In genomic region chr22:49966716-49967332, GRCh38 we compare ENCODE assay signal across 11 cellular contexts. TPM values are rescaled to one million over a fixed set of nuclear protein-coding genes. Genes with fewer than 3 reads are reported as not detected.
DNase-seq lines count a peak whose midpoint lies in the region; ATAC-seq and FAIRE-seq lines count a peak whose summit lies in the region.
"Had no signal": no experiment of that assay in that cellular context is flagged by ENCODE, and none has a peak within 500 bp of the region (broad histone marks: within the 10 kb centered on the region; RNA-seq: fewer than 3 reads in every experiment).

No MANE protein-coding gene starts in this region.

- peaks cover 30% of the 10 kb centered on the region for H3K4me1 Mint-ChIP-seq in activated CD8-positive, alpha-beta memory T cell treated with anti-CD3 and anti-CD28 coated beads, Interleukin-2, amount 10 ng/mL, durations not matched to agents 7 days and 5 days

- no peaks in the 10 kb centered on the region for H3K9me3 Mint-ChIP-seq in activated CD8-positive, alpha-beta memory T cell treated with anti-CD3 and anti-CD28 coated beads, Interleukin-2, amount 10 ng/mL, durations not matched to agents 7 days and 5 days (ENCODE audit: low read depth)

- intact Hi-C loops in left cardiac atrium (cut with DNase I) = no loop called here

- H3K9me3 ChIP-seq in HUES48 (ENCODE audit: control insufficient read depth, insufficient read depth, low read length) = no peaks in the 10 kb centered on the region
- H3K9me3 ChIP-seq in small intestine (ENCODE audit: control insufficient read depth, low read depth) = no peaks in the 10 kb centered on the region
- H3K9me3 ChIP-seq: SJSA1 had no signal

- H3K4me3 ChIP-seq in HUES48 (ENCODE audit: low read depth, low read length) (no peak overlapping the region), small intestine (ENCODE audit: low read depth in 1 of 2, low read length in 2 of 2) (no peak overlapping the region)
- H3K4me3 ChIP-seq: SJSA1 had no signal

- CTCF ChIA-PET in activated CD8-positive, alpha-beta memory T cell treated with anti-CD3 and anti-CD28 coated beads, Interleukin-2, amount 10 ng/mL, durations not matched to agents 7 days and 5 days (lab: Charles Lee) = interaction anchor here (1.0 to 1.6 kb wide), 2 partner anchors 10 to 64 kb away, joined by 3 to 6 read pairs; no protein-coding TSS in a partner anchor

- H3K27ac Mint-ChIP-seq in activated CD8-positive, alpha-beta memory T cell treated with anti-CD3 and anti-CD28 coated beads, Interleukin-2, amount 10 ng/mL, durations not matched to agents 7 days and 5 days = no peak overlapping the region

- no peak for FAIRE-seq in small intestine (lab: Jason Lieb, UNC)
- FAIRE-seq: GM19239 had no signal

- peaks cover 19% of the 10 kb centered on the region for H3K36me3 Mint-ChIP-seq in activated CD8-positive, alpha-beta memory T cell treated with anti-CD3 and anti-CD28 coated beads, Interleukin-2, amount 10 ng/mL, durations not matched to agents 7 days and 5 days

- H3K27me3 ChIP-seq in HUES48 (ENCODE audit: control insufficient read depth, insufficient read depth, low read length) (peaks cover 15% of the 10 kb centered on the region), small intestine (ENCODE audit: control insufficient read depth in 2 of 2, insufficient read depth in 2 of 2, low read length in 2 of 2) (no peaks in the 10 kb centered on the region)
- H3K27me3 ChIP-seq: SJSA1 had no signal

- H3K9ac ChIP-seq in HUES48 (ENCODE audit: low read depth, low read length) = no peak overlapping the region

- 53 to 60% (median 58%) methylated on average over 16 to 17 of the region's 17 CpGs for WGBS in small intestine, 3 donors

- DNase-seq in activated CD8-positive, alpha-beta memory T cell treated with anti-CD3 and anti-CD28 coated beads, Interleukin-2, amount 10 ng/mL, durations not matched to agents 7 days and 5 days = peak; percentile 40
- DNase-seq in left cardiac atrium = peak; percentile 76
- no peak for DNase-seq in small intestine
- DNase-seq in NCI-H2081 (lab: John Stamatoyannopoulos, UW) = no peak
- DNase-seq in hepatic stellate cell (ENCODE audit: low spot score) = no peak
- DNase-seq in NCI-H226 = no peak
- no peak for DNase-seq in NCI-H524 (lab: John Stamatoyannopoulos, UW)

- H3K36me3 ChIP-seq in HUES48 (ENCODE audit: control insufficient read depth, insufficient read depth, low read length) (peaks cover 24% of the 10 kb centered on the region), small intestine (ENCODE audit: control insufficient read depth in 2 of 2, insufficient read depth in 2 of 2, low read length in 2 of 2) (peaks cover 14 to 15% of the 10 kb centered on the region in 2 donors)

- H3K4me1 ChIP-seq in HUES48 (ENCODE audit: control insufficient read depth, insufficient read depth, low read length) = peaks cover 13% of the 10 kb centered on the region
- H3K4me1 ChIP-seq in small intestine (ENCODE audit: control insufficient read depth in 2 of 2, insufficient read depth in 1 of 2, low read depth in 1 of 2, low read length in 1 of 2) = peaks cover 3 to 8% of the 10 kb centered on the region in 2 donors

- H3K4me3 Mint-ChIP-seq in activated CD8-positive, alpha-beta memory T cell treated with anti-CD3 and anti-CD28 coated beads, Interleukin-2, amount 10 ng/mL, durations not matched to agents 7 days and 5 days = no peak overlapping the region

- H3K27ac ChIP-seq in HUES48 (ENCODE audit: low read depth, low read length) = peak overlapping the region; percentile 35
- H3K27ac ChIP-seq in small intestine (ENCODE audit: low read depth in 1 of 2, low read length in 1 of 2) = peak overlapping the region; percentile 72 to 87
- H3K27ac ChIP-seq: SJSA1 had no signal

- ATAC-seq in activated CD8-positive, alpha-beta memory T cell treated with anti-CD3 and anti-CD28 coated beads, Interleukin-2, amount 10 ng/mL, durations not matched to agents 7 days and 5 days = no peak
- ATAC-seq in left cardiac atrium = peak in 1 of 2 donors; percentile 1

- no peaks in the 10 kb centered on the region for H3K27me3 Mint-ChIP-seq in activated CD8-positive, alpha-beta memory T cell treated with anti-CD3 and anti-CD28 coated beads, Interleukin-2, amount 10 ng/mL, durations not matched to agents 7 days and 5 days

RNA-seq across cellular contexts. Expression of gene PIM3, which starts 6.3 kb away (rescaled TPM):
- total RNA-seq in activated CD8-positive, alpha-beta memory T cell treated with anti-CD3 and anti-CD28 coated beads, Interleukin-2, amount 10 ng/mL, durations not matched to agents 7 days and 5 days = 10 to 100 TPM; 53.4 to 79.7 TPM
- 10 to 100 TPM; 44.1 to 66.8 TPM for total RNA-seq in left cardiac atrium
- polyA plus RNA-seq in small intestine = 10 to 100 TPM; 35.7 to 72.2 (median 49.4) TPM

RNA-seq across cellular contexts. Expression of gene IL17REL, which starts 45.7 kb away (rescaled TPM):
- under 1 TPM in 1 of 2 experiments, not detected in 1; 0.05 TPM for total RNA-seq in activated CD8-positive, alpha-beta memory T cell treated with anti-CD3 and anti-CD28 coated beads, Interleukin-2, amount 10 ng/mL, durations not matched to agents 7 days and 5 days
- total RNA-seq in left cardiac atrium = not detected
- polyA plus RNA-seq in small intestine = under 1 TPM in 2 of 3 donors, not detected in 1; 0.27 to 0.49 TPM
- total RNA-seq: glomerular endothelial cell, SJSA1 had no signal

RNA-seq across cellular contexts. Expression of gene CRELD2, which starts 48.4 kb away (rescaled TPM):
- 10 to 100 TPM; 43.9 to 51.2 TPM for total RNA-seq in activated CD8-positive, alpha-beta memory T cell treated with anti-CD3 and anti-CD28 coated beads, Interleukin-2, amount 10 ng/mL, durations not matched to agents 7 days and 5 days
- total RNA-seq in left cardiac atrium = 10 to 100 TPM; 30.1 to 43.7 TPM
- 100 to 1,000 TPM in 1 of 3 donors, 10 to 100 TPM in 2; 11.9 to 107 (median 20.8) TPM for polyA plus RNA-seq in small intestine

RNA-seq across cellular contexts. Expression of gene ALG12, which starts 48.6 kb away (rescaled TPM):
- 10 to 100 TPM; 16.8 to 18.8 TPM for total RNA-seq in activated CD8-positive, alpha-beta memory T cell treated with anti-CD3 and anti-CD28 coated beads, Interleukin-2, amount 10 ng/mL, durations not matched to agents 7 days and 5 days
- 10 to 100 TPM; 15.3 to 15.9 TPM for total RNA-seq in left cardiac atrium
- 10 to 100 TPM in 1 of 3 donors, 1 to 10 TPM in 2; 9.4 to 15.2 (median 9.5) TPM for polyA plus RNA-seq in small intestine

Comparison
In these comparisons a context has a peak if more than half of its experiments do, and no peak if none do; other contexts are left out.
1. DNase-seq: peak in activated CD8-positive, alpha-beta memory T cell treated with anti-CD3 and anti-CD28 coated beads, Interleukin-2, amount 10 ng/mL, durations not matched to agents 7 days and 5 days (single experiment) and left cardiac atrium (single experiment); none in small intestine (single experiment), NCI-H2081 (0 of 2), hepatic stellate cell (single experiment), NCI-H226 (single experiment) and NCI-H524 (0 of 2).